ENCODE assay signal across 13 cellular contexts in genomic region chr1:224226849-224227502, GRCh38. TPM values are rescaled to one million over a fixed set of nuclear protein-coding genes. Genes with fewer than 3 reads are reported as not detected.
DNase-seq lines count a peak whose midpoint lies in the region; ATAC-seq and TF ChIP-seq lines count a peak whose summit lies in the region.
"Had no signal": no experiment of that assay in that cellular context is flagged by ENCODE, and none has a peak within 500 bp of the region (broad histone marks: within the 10 kb centered on the region; RNA-seq: fewer than 3 reads in every experiment).

No MANE protein-coding gene starts in this region.

- no peaks in the 10 kb centered on the region for H3K79me1 ChIP-seq in mesendoderm (ENCODE audit: low read length)

- no peak for TF ChIP-seq CTCF in nephron progenitor cell (IDR thresholded peaks at IDR 0.05)

- no peak overlapping the region for H2AK5ac ChIP-seq in mesendoderm (ENCODE audit: low read length)

- H3K4ac ChIP-seq in mesendoderm (ENCODE audit: low read depth, low read length) = no peak overlapping the region

- no peak for DNase-seq in stimulated activated naive CD8-positive, alpha-beta T cell treated with anti-CD3 and anti-CD28 coated beads, Interleukin-15, amount 100 ng/mL, for 72 hours
- DNase-seq in nephron progenitor cell = no peak
- no peak for DNase-seq in mesendoderm
- DNase-seq: BE2C; CD4-positive, alpha-beta memory T cell; DMS79; HCEC 1CT had no signal

- H3K4me2 ChIP-seq in mesendoderm (ENCODE audit: low read length) = no peak overlapping the region
- H3K4me2 ChIP-seq: A549 had no signal

- no peaks in the 10 kb centered on the region for H3K36me3 ChIP-seq in mesendoderm (ENCODE audit: control insufficient read depth, insufficient read depth, low read length)

- no peaks in the 10 kb centered on the region for H3K27me3 Mint-ChIP-seq in stimulated activated naive CD8-positive, alpha-beta T cell treated with anti-CD3 and anti-CD28 coated beads, Interleukin-15, Interleukin-2, amounts not matched to agents 100 ng/mL and 50 ng/mL, for 24 hours
- H3K27me3 Mint-ChIP-seq in stimulated activated naive CD8-positive, alpha-beta T cell treated with anti-CD3 and anti-CD28 coated beads, Interleukin-15, amount 100 ng/mL, for 72 hours = no peaks in the 10 kb centered on the region
- no peaks in the 10 kb centered on the region for H3K27me3 Mint-ChIP-seq in activated T-helper 17 cell treated with anti-CD3 and anti-CD28 coated beads, Interleukin-2, amount 50 U/mL, for 72 hours
- no peaks in the 10 kb centered on the region for H3K27me3 Mint-ChIP-seq in nephron progenitor cell (ENCODE audit: low read depth, poor library complexity)
- H3K27me3 Mint-ChIP-seq: CD4-positive, alpha-beta memory T cell had no signal

- H3K56ac ChIP-seq in mesendoderm (ENCODE audit: low read length) = no peak overlapping the region

- H3K4me3 ChIP-seq in mesendoderm (ENCODE audit: low read length) = no peak overlapping the region
- H3K4me3 ChIP-seq: A549 had no signal

- H3K79me2 ChIP-seq in mesendoderm (ENCODE audit: control insufficient read depth, insufficient read depth, low read length) = no peaks in the 10 kb centered on the region

- peak overlapping the region; percentile 7 for H3K27ac Mint-ChIP-seq in stimulated activated naive CD8-positive, alpha-beta T cell treated with anti-CD3 and anti-CD28 coated beads, Interleukin-15, Interleukin-2, amounts not matched to agents 100 ng/mL and 50 ng/mL, for 24 hours
- H3K27ac Mint-ChIP-seq in stimulated activated naive CD8-positive, alpha-beta T cell treated with anti-CD3 and anti-CD28 coated beads, Interleukin-15, amount 100 ng/mL, for 72 hours = no peak overlapping the region
- peak overlapping the region; percentile 58 for H3K27ac Mint-ChIP-seq in activated T-helper 17 cell treated with anti-CD3 and anti-CD28 coated beads, Interleukin-2, amount 50 U/mL, for 72 hours
- H3K27ac Mint-ChIP-seq in nephron progenitor cell = peak overlapping the region; percentile 77

- no peak overlapping the region for H2BK5ac ChIP-seq in mesendoderm (ENCODE audit: low read length)

- no peak overlapping the region for H2BK15ac ChIP-seq in mesendoderm (replicated peaks; ENCODE audit: low read depth)

- no peak overlapping the region for H3K23ac ChIP-seq in mesendoderm (ENCODE audit: low read length)

- H3K9ac ChIP-seq in mesendoderm (ENCODE audit: low read length) = no peak overlapping the region

- H3K4me3 Mint-ChIP-seq in stimulated activated naive CD8-positive, alpha-beta T cell treated with anti-CD3 and anti-CD28 coated beads, Interleukin-15, Interleukin-2, amounts not matched to agents 100 ng/mL and 50 ng/mL, for 24 hours = no peak overlapping the region
- H3K4me3 Mint-ChIP-seq in stimulated activated naive CD8-positive, alpha-beta T cell treated with anti-CD3 and anti-CD28 coated beads, Interleukin-15, amount 100 ng/mL, for 72 hours = no peak overlapping the region
- no peak overlapping the region for H3K4me3 Mint-ChIP-seq in activated T-helper 17 cell treated with anti-CD3 and anti-CD28 coated beads, Interleukin-2, amount 50 U/mL, for 72 hours
- no peak overlapping the region for H3K4me3 Mint-ChIP-seq in nephron progenitor cell
- H3K4me3 Mint-ChIP-seq: CD4-positive, alpha-beta memory T cell had no signal

- H3K27me3 ChIP-seq in mesendoderm (ENCODE audit: insufficient read depth, low read length, poor library complexity) = no peaks in the 10 kb centered on the region
- H3K27me3 ChIP-seq: BE2C had no signal

- H4K8ac ChIP-seq in mesendoderm (ENCODE audit: low read depth, low read length) = no peak overlapping the region

- H3K9me3 Mint-ChIP-seq in stimulated activated naive CD8-positive, alpha-beta T cell treated with anti-CD3 and anti-CD28 coated beads, Interleukin-15, Interleukin-2, amounts not matched to agents 100 ng/mL and 50 ng/mL, for 24 hours = no peaks in the 10 kb centered on the region
- no peaks in the 10 kb centered on the region for H3K9me3 Mint-ChIP-seq in stimulated activated naive CD8-positive, alpha-beta T cell treated with anti-CD3 and anti-CD28 coated beads, Interleukin-15, amount 100 ng/mL, for 72 hours
- no peaks in the 10 kb centered on the region for H3K9me3 Mint-ChIP-seq in activated T-helper 17 cell treated with anti-CD3 and anti-CD28 coated beads, Interleukin-2, amount 50 U/mL, for 72 hours
- no peaks in the 10 kb centered on the region for H3K9me3 Mint-ChIP-seq in nephron progenitor cell

- H3K18ac ChIP-seq in mesendoderm (ENCODE audit: low read length) = no peak overlapping the region

- H3K27ac ChIP-seq in mesendoderm (ENCODE audit: low read depth, low read length) = no peak overlapping the region
- H3K27ac ChIP-seq: A549, C4-2B, HL-60 had no signal

- H3K4me1 ChIP-seq in mesendoderm (ENCODE audit: control insufficient read depth, low read depth, low read length) = no peaks in the 10 kb centered on the region
- H3K4me1 ChIP-seq: BE2C had no signal

- H2BK120ac ChIP-seq in mesendoderm (ENCODE audit: low read depth, low read length) = no peak overlapping the region

- ATAC-seq in stimulated activated naive CD8-positive, alpha-beta T cell treated with anti-CD3 and anti-CD28 coated beads, Interleukin-15, amount 100 ng/mL, for 72 hours = no peak
- ATAC-seq in activated T-helper 17 cell treated with anti-CD3 and anti-CD28 coated beads, Interleukin-2, amount 50 U/mL, for 72 hours (replicated peaks) = no peak
- ATAC-seq in GM18519 (IDR thresholded peaks at IDR 0.05; ENCODE audit: low FRiP score, unreplicated experiment) = no peak
- ATAC-seq: A549 had no signal

- H3K36me3 Mint-ChIP-seq in stimulated activated naive CD8-positive, alpha-beta T cell treated with anti-CD3 and anti-CD28 coated beads, Interleukin-15, Interleukin-2, amounts not matched to agents 100 ng/mL and 50 ng/mL, for 24 hours (ENCODE audit: low read depth) = peaks cover 37% of the 10 kb centered on the region
- peaks cover 48% of the 10 kb centered on the region for H3K36me3 Mint-ChIP-seq in activated T-helper 17 cell treated with anti-CD3 and anti-CD28 coated beads, Interleukin-2, amount 50 U/mL, for 72 hours (ENCODE audit: low read depth)
- H3K36me3 Mint-ChIP-seq in nephron progenitor cell (ENCODE audit: low read depth) = peaks cover 38% of the 10 kb centered on the region

- no peaks in the 10 kb centered on the region for H3K4me1 Mint-ChIP-seq in stimulated activated naive CD8-positive, alpha-beta T cell treated with anti-CD3 and anti-CD28 coated beads, Interleukin-15, Interleukin-2, amounts not matched to agents 100 ng/mL and 50 ng/mL, for 24 hours (ENCODE audit: low read depth)
- no peaks in the 10 kb centered on the region for H3K4me1 Mint-ChIP-seq in stimulated activated naive CD8-positive, alpha-beta T cell treated with anti-CD3 and anti-CD28 coated beads, Interleukin-15, amount 100 ng/mL, for 72 hours
- no peaks in the 10 kb centered on the region for H3K4me1 Mint-ChIP-seq in activated T-helper 17 cell treated with anti-CD3 and anti-CD28 coated beads, Interleukin-2, amount 50 U/mL, for 72 hours
- H3K4me1 Mint-ChIP-seq in nephron progenitor cell = peaks cover 22% of the 10 kb centered on the region
- H3K4me1 Mint-ChIP-seq: CD4-positive, alpha-beta memory T cell had no signal

- H4K5ac ChIP-seq in mesendoderm (ENCODE audit: low read length) = no peak overlapping the region

- no CpG with 5 or more reads among the region's 6 CpGs for WGBS in mesendoderm (ENCODE audit: extremely low coverage, insufficient coverage, low lambda C conversion rate)

RNA-seq across cellular contexts. Expression of gene DEGS1, which starts 43.9 kb away (rescaled TPM):
- total RNA-seq in activated T-helper 17 cell treated with anti-CD3 and anti-CD28 coated beads, Interleukin-2, amount 50 U/mL, for 72 hours = 10 to 100 TPM; 37.7 to 72.3 TPM
- 31.0 TPM for polyA plus RNA-seq in mesendoderm (2013, experiment 1 of 2)
- polyA plus RNA-seq in mesendoderm (2013, experiment 2 of 2) = 31.1 TPM

Comparison
In these comparisons a context has a peak if more than half of its experiments do, and no peak if none do; other contexts are left out.
1. H3K27ac Mint-ChIP-seq: peak in stimulated activated naive CD8-positive, alpha-beta T cell treated with anti-CD3 and anti-CD28 coated beads, Interleukin-15, Interleukin-2, amounts not matched to agents 100 ng/mL and 50 ng/mL, for 24 hours (single experiment), activated T-helper 17 cell treated with anti-CD3 and anti-CD28 coated beads, Interleukin-2, amount 50 U/mL, for 72 hours (single experiment) and nephron progenitor cell (single experiment); none in stimulated activated naive CD8-positive, alpha-beta T cell treated with anti-CD3 and anti-CD28 coated beads, Interleukin-15, amount 100 ng/mL, for 72 hours (0 of 2).